In the genomic region with DNA sequence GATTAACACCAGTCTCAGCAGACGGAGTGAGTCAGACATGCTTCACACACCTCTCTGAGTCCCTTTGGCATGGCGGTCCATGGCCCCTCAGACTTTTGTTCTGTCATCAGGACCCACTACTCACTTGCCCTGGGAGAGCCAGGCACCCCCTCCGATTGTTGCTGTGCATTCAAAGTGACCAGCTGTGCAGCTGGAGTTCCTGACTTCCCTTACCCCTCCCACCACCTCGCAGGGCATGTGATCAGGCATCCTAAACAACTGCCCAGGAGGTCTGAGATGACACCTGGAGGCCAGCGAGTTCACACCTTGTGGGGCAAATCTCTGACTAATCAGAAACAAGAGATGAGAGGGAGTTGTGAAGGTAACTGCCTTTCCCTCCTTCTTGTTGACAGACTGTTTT, we compare ENCODE assay signal across 27 cellular contexts.
"Had no signal": no experiment of that assay in that cellular context is flagged by ENCODE, and none has a peak within 500 bp of the region (broad histone marks: within the 10 kb centered on the region; RNA-seq: fewer than 3 reads in every experiment).

No MANE protein-coding gene starts in this region.

- DNase-seq: cerebellar nuclear complex; cortex of kidney; dorsolateral prefrontal cortex; effector CD4-positive, alpha-beta T cell; esophagus squamous epithelium; foreskin melanocyte; hypothalamus; immature natural killer cell; islet precursor cell; left ventricle myocardium superior; lower lobe of right lung; mucosa of descending colon; naive B cell; psoas muscle; right cardiac atrium; sigmoid colon; stimulated activated CD4-positive, alpha-beta T cell treated with anti-CD3 and anti-CD28 coated beads, Interleukin-2, amount 100 ng/mL, for 24 hours; stimulated activated CD4-positive, alpha-beta T cell treated with anti-CD3 and anti-CD28 coated beads, Interleukin-4, amount 100 ng/mL, for 24 hours; stimulated activated naive CD4-positive, alpha-beta T cell treated with Interleukin-2 at 50 U/mL for 16 hours; stomach; testis; tibial artery had no signal

- H3K36me3 Mint-ChIP-seq: stimulated activated effector memory CD8-positive, alpha-beta T cell treated with anti-CD3 and anti-CD28 coated beads, Interleukin-12 subunit alpha, Interleukin-12 subunit beta, amount 100 ng/mL, for 72 hours; type B pancreatic cell had no signal

- ATAC-seq: left ventricle myocardium superior; lower lobe of right lung; mucosa of descending colon; natural killer cell treated with Interleukin-12 subunit alpha and Interleukin-12 subunit beta and Interleukin-15 and Interleukin-18, amount 100 ng/mL, for 72 hours; psoas muscle; right cardiac atrium; stimulated activated effector memory CD8-positive, alpha-beta T cell treated with anti-CD3 and anti-CD28 coated beads, Interleukin-12 subunit alpha, Interleukin-12 subunit beta, amount 100 ng/mL, for 72 hours had no signal

- H3K27me3 ChIP-seq: dorsolateral prefrontal cortex, sigmoid colon, testis had no signal

- H3K9me3 ChIP-seq: esophagus squamous epithelium, mucosa of descending colon, psoas muscle, sigmoid colon, testis had no signal

- H3K36me3 ChIP-seq: esophagus squamous epithelium, lower lobe of right lung, sigmoid colon, stomach, tibial artery had no signal

- H3K4me1 ChIP-seq: psoas muscle had no signal

- H3K4me3 ChIP-seq: dorsolateral prefrontal cortex, esophagus squamous epithelium, lower lobe of right lung, mucosa of descending colon, psoas muscle, sigmoid colon, stomach, testis, tibial artery had no signal

- H3K4me3 Mint-ChIP-seq: immature natural killer cell; naive B cell; natural killer cell treated with Interleukin-12 subunit alpha and Interleukin-12 subunit beta and Interleukin-15 and Interleukin-18, amount 100 ng/mL, for 72 hours; neural crest cell; stimulated activated effector memory CD8-positive, alpha-beta T cell treated with anti-CD3 and anti-CD28 coated beads, Interleukin-12 subunit alpha, Interleukin-12 subunit beta, amount 100 ng/mL, for 72 hours; type B pancreatic cell had no signal

- H3K27ac ChIP-seq: epithelial cell of prostate, lower lobe of right lung, psoas muscle, sigmoid colon, stomach, testis, tibial artery had no signal

- H3K27ac Mint-ChIP-seq: immature natural killer cell; naive B cell; stimulated activated effector memory CD8-positive, alpha-beta T cell treated with anti-CD3 and anti-CD28 coated beads, Interleukin-12 subunit alpha, Interleukin-12 subunit beta, amount 100 ng/mL, for 72 hours; type B pancreatic cell had no signal
